Comparison of ENCODE assay signal across 24 cellular contexts in the genomic region with DNA sequence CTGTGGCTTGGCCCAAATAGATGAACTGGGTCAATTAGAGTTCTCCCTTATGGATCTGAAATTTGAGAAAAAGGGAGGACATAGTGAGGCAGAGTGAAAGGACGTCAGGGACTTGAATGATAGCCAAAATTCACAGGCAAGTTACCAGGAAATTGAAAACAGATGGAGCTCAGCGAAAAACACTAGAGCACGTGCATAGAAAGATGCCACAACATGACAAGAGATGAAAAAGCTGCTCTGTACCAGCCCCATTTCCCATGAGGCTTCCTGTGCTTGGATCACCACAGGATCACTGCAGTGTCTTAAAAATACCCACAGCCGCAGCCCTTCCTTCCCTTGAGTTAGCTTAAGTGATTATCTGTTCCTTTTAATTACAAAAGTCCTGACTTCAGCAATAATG. TPM values are rescaled to one million over a fixed set of nuclear protein-coding genes. Genes with fewer than 3 reads are reported as not detected.
DNase-seq lines count a peak whose midpoint lies in the region; ATAC-seq and TF ChIP-seq lines count a peak whose summit lies in the region.
"Had no signal": no experiment of that assay in that cellular context is flagged by ENCODE, and none has a peak within 500 bp of the region (broad histone marks: within the 10 kb centered on the region; RNA-seq: fewer than 3 reads in every experiment).

No MANE protein-coding gene starts in this region.

- H3K4me1 ChIP-seq in mesenchymal stem cell (ENCODE audit: control insufficient read depth, insufficient read depth, low read depth, low read length): no peaks in the 10 kb centered on the region
- H3K4me1 ChIP-seq: Peyer's patch, upper lobe of right lung had no signal

- H3K9ac ChIP-seq in mesenchymal stem cell (ENCODE audit: low read length): peak overlapping the region; percentile 11

- H3K23ac ChIP-seq in mesenchymal stem cell (ENCODE audit: low read length in 2 of 2): no peak overlapping the region

- no peak overlapping the region for H2BK5ac ChIP-seq in mesenchymal stem cell (ENCODE audit: low read depth, low read length, poor library complexity, severe bottlenecking)

- no peak for TF ChIP-seq CTCF in type B pancreatic cell (conservative IDR thresholded peaks at IDR 0.05)

- no peaks in the 10 kb centered on the region for H3K79me1 ChIP-seq in mesenchymal stem cell (replicated peaks; ENCODE audit: low read length, poor library complexity, severe bottlenecking)

- no peak overlapping the region for H2AFZ ChIP-seq in mesenchymal stem cell (ENCODE audit: low read depth, low read length)

- POLR2A ChIA-PET in T-cell (lab: Charles Lee): no interaction called here

- H3K27me3 Mint-ChIP-seq in T-cell (no peaks in the 10 kb centered on the region), type B pancreatic cell (no peaks in the 10 kb centered on the region)
- H3K27me3 Mint-ChIP-seq: activated CD4-positive, alpha-beta memory T cell treated with anti-CD3 and anti-CD28 coated beads for 36 hours; activated naive CD8-positive, alpha-beta T cell treated with anti-CD3 and anti-CD28 coated beads, Interleukin-2, amount 50 U/mL, for 24 hours; CD8-positive, alpha-beta memory T cell had no signal

- H3K36me3 Mint-ChIP-seq in T-cell (no peaks in the 10 kb centered on the region), type B pancreatic cell (peaks cover 4% of the 10 kb centered on the region)
- H3K36me3 Mint-ChIP-seq: activated CD4-positive, alpha-beta memory T cell treated with anti-CD3 and anti-CD28 coated beads for 36 hours; mesothelial cell of epicardium had no signal

- H3K27ac Mint-ChIP-seq in T-cell (no peak overlapping the region), type B pancreatic cell (no peak overlapping the region)
- H3K27ac Mint-ChIP-seq: activated CD4-positive, alpha-beta memory T cell treated with anti-CD3 and anti-CD28 coated beads for 36 hours; activated naive CD8-positive, alpha-beta T cell treated with anti-CD3 and anti-CD28 coated beads, Interleukin-2, amount 50 U/mL, for 24 hours had no signal

- no peak overlapping the region for H3K4me3 Mint-ChIP-seq in T-cell
- no peak overlapping the region for H3K4me3 Mint-ChIP-seq in type B pancreatic cell
- H3K4me3 Mint-ChIP-seq: activated CD4-positive, alpha-beta memory T cell treated with anti-CD3 and anti-CD28 coated beads for 36 hours; activated naive CD8-positive, alpha-beta T cell treated with anti-CD3 and anti-CD28 coated beads, Interleukin-2, amount 50 U/mL, for 24 hours; CD8-positive, alpha-beta memory T cell; mesothelial cell of epicardium had no signal

- CTCF ChIA-PET in T-cell (lab: Charles Lee): interaction anchor here in 1 of 2 donors (0.6 to 0.9 kb wide), 3 partner anchors 15 to 420 kb away, joined by 3 read pairs; no protein-coding TSS in a partner anchor

- H3K9me3 Mint-ChIP-seq in T-cell (peaks cover 0 to 6% (median 4%) of the 10 kb centered on the region in 3 donors), type B pancreatic cell (no peaks in the 10 kb centered on the region)
- H3K9me3 Mint-ChIP-seq: CD8-positive, alpha-beta memory T cell had no signal

- H3K4me3 ChIP-seq in Jurkat, Clone E6-1 (ENCODE audit: low read length): no peak overlapping the region
- no peak overlapping the region for H3K4me3 ChIP-seq in mesenchymal stem cell (ENCODE audit: insufficient read depth in 1 of 2, low read depth in 1 of 2, low read length in 2 of 2)
- H3K4me3 ChIP-seq: cardiac muscle cell, esophagus muscularis mucosa, Peyer's patch, upper lobe of right lung had no signal

- H3K36me3 ChIP-seq in mesenchymal stem cell (ENCODE audit: control insufficient read depth in 1 of 2, insufficient read depth in 2 of 2, low read depth in 1 of 2, low read length in 2 of 2): no peaks in the 10 kb centered on the region
- H3K36me3 ChIP-seq: cardiac muscle cell, esophagus muscularis mucosa, Peyer's patch, upper lobe of right lung had no signal

- H3K9me3 ChIP-seq in mesenchymal stem cell (ENCODE audit: control insufficient read depth, low read length): no peaks in the 10 kb centered on the region
- H3K9me3 ChIP-seq: esophagus muscularis mucosa, Peyer's patch, upper lobe of right lung had no signal

- ATAC-seq in T-cell (replicated peaks in 1 of 4) (peak in 3 of 4 experiments; percentile 35 to 82 (median 36)), GM21515 (IDR thresholded peaks at IDR 0.05; ENCODE audit: unreplicated experiment) (no peak), GM21526 (IDR thresholded peaks at IDR 0.05; ENCODE audit: low FRiP score, unreplicated experiment) (no peak)
- ATAC-seq: activated naive CD8-positive, alpha-beta T cell treated with anti-CD3 and anti-CD28 coated beads, Interleukin-2, amount 50 U/mL, for 24 hours; stimulated activated naive CD8-positive, alpha-beta T cell treated with anti-CD3 and anti-CD28 coated beads, Interleukin-15, Interleukin-2, amounts not matched to agents 100 U/mL and 50 U/mL, for 24 hours; upper lobe of right lung had no signal

- no peak overlapping the region for H3K4ac ChIP-seq in mesenchymal stem cell (ENCODE audit: low read depth in 1 of 2, low read length in 2 of 2)

- H2BK15ac ChIP-seq in mesenchymal stem cell (ENCODE audit: low read depth, poor library complexity, severe bottlenecking): no peak overlapping the region

- no peak overlapping the region for H2BK120ac ChIP-seq in mesenchymal stem cell (ENCODE audit: low read depth, low read length)

- H4K91ac ChIP-seq in mesenchymal stem cell (ENCODE audit: low read length): no peak overlapping the region

- no peak overlapping the region for H2AK5ac ChIP-seq in mesenchymal stem cell (ENCODE audit: low read length, severe bottlenecking)

- DNase-seq in CMK (ENCODE audit: low read depth) (peak; percentile 5), T-cell (peak in 4 of 34 experiments; percentile 2 to 8 (median 4)), mesenchymal stem cell (no peak), COLO829 (ENCODE audit: low spot score) (no peak), type B pancreatic cell (ENCODE audit: extremely low spot score, unreplicated experiment) (no peak)
- DNase-seq in Jurkat, Clone E6-1 (ENCODE audit: low read depth, low spot score): peak; percentile 82
- DNase-seq: activated CD4-positive, alpha-beta memory T cell treated with anti-CD3 and anti-CD28 coated beads for 36 hours; activated naive CD8-positive, alpha-beta T cell treated with anti-CD3 and anti-CD28 coated beads, Interleukin-2, amount 50 U/mL, for 24 hours; activated T-cell treated with anti-CD3 and anti-CD28 coated beads, Interleukin-2, amount 50 U/mL, for 48 hours; CD8-positive, alpha-beta memory T cell; hypothalamus; kidney glomerular epithelial cell; MM.1S; NCI-H1930; NCI-H526 treated with DMSO at 0.1 percent for 48 hours; Peyer's patch; retina; stimulated activated naive CD8-positive, alpha-beta T cell treated with anti-CD3 and anti-CD28 coated beads, Interleukin-15, Interleukin-2, amounts not matched to agents 100 U/mL and 50 U/mL, for 24 hours; upper lobe of right lung had no signal

- H3K4me2 ChIP-seq in mesenchymal stem cell (ENCODE audit: low read length, poor library complexity, severe bottlenecking): no peak overlapping the region

- no peak overlapping the region for H4K8ac ChIP-seq in mesenchymal stem cell (ENCODE audit: low read length)

- H2BK12ac ChIP-seq in mesenchymal stem cell (ENCODE audit: low read length in 2 of 2): no peak overlapping the region

- no peak overlapping the region for H3K18ac ChIP-seq in mesenchymal stem cell (ENCODE audit: low read depth in 1 of 2, low read length in 2 of 2)

- no peak overlapping the region for H3K27ac ChIP-seq in mesenchymal stem cell (ENCODE audit: low read length, poor library complexity, severe bottlenecking)
- H3K27ac ChIP-seq: cardiac muscle cell, esophagus muscularis mucosa, Peyer's patch, upper lobe of right lung had no signal

- no peaks in the 10 kb centered on the region for H3K27me3 ChIP-seq in mesenchymal stem cell (ENCODE audit: control insufficient read depth in 1 of 2, insufficient read depth in 1 of 2, low read length in 2 of 2)
- H3K27me3 ChIP-seq: cardiac muscle cell, esophagus muscularis mucosa, Peyer's patch, upper lobe of right lung had no signal

- H3K4me1 Mint-ChIP-seq in T-cell: peaks cover 8 to 15% (median 13%) of the 10 kb centered on the region in 3 donors
- H3K4me1 Mint-ChIP-seq in type B pancreatic cell (ENCODE audit: unreplicated experiment): peaks cover 19% of the 10 kb centered on the region

- no peak overlapping the region for H3K14ac ChIP-seq in mesenchymal stem cell (ENCODE audit: low read length in 2 of 2)

- WGBS in mesenchymal stem cell: 72% methylated on average over 3 of the region's 4 CpGs

RNA-seq across cellular contexts. Expression of gene HOMER1, which starts 39.0 kb away (rescaled TPM):
- 15.6 TPM for polyA plus RNA-seq in Jurkat, Clone E6-1 (2012; ENCODE audit: insufficient read depth, insufficient read length)
- total RNA-seq in T-cell: 1 to 10 TPM; 2.1 to 5.5 (median 3.6) TPM
- polyA plus RNA-seq in mesenchymal stem cell (2013, experiment 1 of 2): 23.2 TPM
- 20.9 TPM for polyA plus RNA-seq in mesenchymal stem cell (2013, experiment 2 of 2)
- 13.9 and 20.0 TPM in 2 replicates for total RNA-seq in type B pancreatic cell (ENCODE audit: low replicate concordance)

RNA-seq across cellular contexts. Expression of gene TENT2, which starts 59.3 kb away (rescaled TPM):
- polyA plus RNA-seq in Jurkat, Clone E6-1 (2012; ENCODE audit: insufficient read depth, insufficient read length): 31.1 TPM
- total RNA-seq in T-cell (100 to 1,000 TPM in 2 of 5 donors, 10 to 100 TPM in 3; 81.4 to 152 (median 97.0) TPM), type B pancreatic cell (ENCODE audit: low replicate concordance) (53.1 and 64.1 TPM in 2 replicates)
- 23.4 TPM for polyA plus RNA-seq in mesenchymal stem cell (2013, experiment 1 of 2)
- polyA plus RNA-seq in mesenchymal stem cell (2013, experiment 2 of 2): 24.4 TPM

Comparison
In these comparisons a context has a peak if more than half of its experiments do, and no peak if none do; other contexts are left out.
1. DNase-seq: peak in CMK (single experiment) and Jurkat, Clone E6-1 (single experiment); none in mesenchymal stem cell (single experiment), COLO829 (single experiment) and type B pancreatic cell (single experiment).
2. ATAC-seq: peak in T-cell (3 of 4); none in GM21515 (single experiment) and GM21526 (single experiment).